ENCODE assay signal across 16 cellular contexts in the genomic region with DNA sequence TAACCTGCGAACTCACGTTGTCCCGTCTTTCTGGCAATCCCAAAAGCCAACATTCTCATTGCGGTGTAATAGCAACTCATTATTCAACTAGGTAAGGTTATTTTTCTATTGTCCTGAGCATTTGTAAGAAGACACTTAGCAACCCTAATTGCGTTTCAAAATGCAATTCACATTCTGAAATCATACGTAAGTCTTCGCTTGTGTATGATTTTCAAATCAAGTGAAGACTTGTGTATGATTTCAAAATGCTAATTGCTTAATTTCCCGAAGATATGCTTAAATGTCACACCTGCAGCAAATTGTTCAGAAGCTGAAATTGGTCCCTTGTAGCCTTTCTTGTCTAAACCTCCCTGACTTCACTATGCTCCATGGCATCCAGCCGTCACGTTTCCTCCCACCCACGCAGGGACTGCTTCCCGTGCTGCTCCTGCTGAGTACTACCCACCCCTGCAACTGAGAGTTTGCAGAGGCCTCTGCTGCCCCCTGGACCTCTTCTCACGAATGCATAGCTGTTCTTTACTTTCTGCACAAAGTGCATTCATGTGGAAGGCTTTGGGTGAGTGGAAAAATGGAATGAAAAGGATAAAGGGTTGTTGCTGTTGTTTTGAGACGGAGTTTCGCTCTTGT. TPM values are rescaled to one million over a fixed set of nuclear protein-coding genes. Genes with fewer than 3 reads are reported as not detected.
DNase-seq lines count a peak whose midpoint lies in the region; ATAC-seq, FAIRE-seq and TF ChIP-seq lines count a peak whose summit lies in the region.
"Had no signal": no experiment of that assay in that cellular context is flagged by ENCODE, and none has a peak within 500 bp of the region (broad histone marks: within the 10 kb centered on the region; RNA-seq: fewer than 3 reads in every experiment).

No MANE protein-coding gene starts in this region.

- ATAC-seq in left ventricle myocardium superior: no peak
- ATAC-seq in GM19452 (IDR thresholded peaks at IDR 0.05; ENCODE audit: unreplicated experiment): no peak
- ATAC-seq: activated CD8-positive, alpha-beta T cell treated with anti-CD3 and anti-CD28 coated beads, Interleukin-2, amount 10 ng/mL, durations not matched to agents 7 days and 5 days; left colon; stimulated activated effector memory CD8-positive, alpha-beta T cell treated with anti-CD3 and anti-CD28 coated beads, Interleukin-12 subunit alpha, Interleukin-12 subunit beta, amount 100 ng/mL, for 72 hours had no signal

- no peak overlapping the region for H3K4ac ChIP-seq in mesenchymal stem cell (ENCODE audit: low read depth in 1 of 2, low read length in 2 of 2)

- H2AFZ ChIP-seq in mesenchymal stem cell (ENCODE audit: low read depth, low read length): no peak overlapping the region

- H2BK12ac ChIP-seq in mesenchymal stem cell (ENCODE audit: low read length in 2 of 2): no peak overlapping the region

- no peak overlapping the region for H3K9ac ChIP-seq in mesenchymal stem cell (ENCODE audit: low read length)

- POLR2A ChIA-PET in BJ (lab: Charles Lee): no interaction called here

- TF ChIP-seq RAD21 in Ishikawa (IDR thresholded peaks at IDR 0.05; ENCODE audit: low read depth): peak; percentile 51

- TF ChIP-seq CTCF in BJ (IDR thresholded peaks at IDR 0.05; ENCODE audit: insufficient read depth, low read depth, low read length) (0 out of 2 replicates have a peak, but pooled peaks have one; percentile 15), bronchial epithelial cell (IDR thresholded peaks at IDR 0.05; ENCODE audit: insufficient read depth, low read length, severe bottlenecking) (peak; percentile 24), ovary (IDR thresholded peaks at IDR 0.05) (no peak)

- no peak overlapping the region for H2BK5ac ChIP-seq in mesenchymal stem cell (ENCODE audit: low read depth, low read length, poor library complexity, severe bottlenecking)

- no peaks in the 10 kb centered on the region for H3K4me1 ChIP-seq in mesenchymal stem cell (ENCODE audit: control insufficient read depth, insufficient read depth, low read depth, low read length)
- H3K4me1 ChIP-seq in ovary (ENCODE audit: insufficient read depth): no peaks in the 10 kb centered on the region

- no peak for FAIRE-seq in bronchial epithelial cell (lab: Jason Lieb, UNC)
- FAIRE-seq: colon had no signal

- WGBS in mesenchymal stem cell: 73% methylated on average over 15 of the region's 15 CpGs
- WGBS in ovary, 3 donors: 57 to 60% (median 58%) methylated on average over 15 of the region's 15 CpGs

- no peak overlapping the region for H2BK15ac ChIP-seq in mesenchymal stem cell (ENCODE audit: low read depth, poor library complexity, severe bottlenecking)

- no peak overlapping the region for H2BK120ac ChIP-seq in mesenchymal stem cell (ENCODE audit: low read depth, low read length)

- H3K4me3 ChIP-seq in BJ (ENCODE audit: low read depth, low read length) (no peak overlapping the region), bronchial epithelial cell (ENCODE audit: low read depth, low read length) (no peak overlapping the region), mesenchymal stem cell (ENCODE audit: insufficient read depth in 1 of 2, low read depth in 1 of 2, low read length in 2 of 2) (no peak overlapping the region), ovary (no peak overlapping the region)

- no peak overlapping the region for H3K4me2 ChIP-seq in mesenchymal stem cell (ENCODE audit: low read length, poor library complexity, severe bottlenecking)

- TF ChIP-seq POLR2A in ovary (IDR thresholded peaks at IDR 0.05): no peak

- H3K36me3 ChIP-seq in BJ (ENCODE audit: control insufficient read depth, insufficient read depth, low read length) (no peaks in the 10 kb centered on the region), bronchial epithelial cell (ENCODE audit: control insufficient read depth, insufficient read depth, low read length) (no peaks in the 10 kb centered on the region), mesenchymal stem cell (ENCODE audit: control insufficient read depth in 1 of 2, insufficient read depth in 2 of 2, low read depth in 1 of 2, low read length in 2 of 2) (no peaks in the 10 kb centered on the region), ovary (no peaks in the 10 kb centered on the region)

- H3K27me3 ChIP-seq in BJ (ENCODE audit: control insufficient read depth, insufficient read depth, low read length) (no peaks in the 10 kb centered on the region), bronchial epithelial cell (ENCODE audit: control insufficient read depth, insufficient read depth, low read length) (no peaks in the 10 kb centered on the region), mesenchymal stem cell (ENCODE audit: control insufficient read depth in 1 of 2, insufficient read depth in 1 of 2, low read length in 2 of 2) (peaks cover 0 to 19% of the 10 kb centered on the region in 2 experiments), ovary (no peaks in the 10 kb centered on the region)

- no peak overlapping the region for H3K14ac ChIP-seq in mesenchymal stem cell (ENCODE audit: low read length in 2 of 2)

- H3K9me3 ChIP-seq in mesenchymal stem cell (ENCODE audit: control insufficient read depth, low read length) (no peaks in the 10 kb centered on the region), ovary (no peaks in the 10 kb centered on the region)

- no peak overlapping the region for H4K91ac ChIP-seq in mesenchymal stem cell (ENCODE audit: low read length)

- H3K27ac ChIP-seq in mesenchymal stem cell (ENCODE audit: low read length, poor library complexity, severe bottlenecking) (no peak overlapping the region), ovary (no peak overlapping the region)

- H3K23ac ChIP-seq in mesenchymal stem cell (ENCODE audit: low read length in 2 of 2): no peak overlapping the region

- no peaks in the 10 kb centered on the region for H3K79me1 ChIP-seq in mesenchymal stem cell (replicated peaks; ENCODE audit: low read length, poor library complexity, severe bottlenecking)

- no peak overlapping the region for H4K8ac ChIP-seq in mesenchymal stem cell (ENCODE audit: low read length)

- CTCF ChIA-PET in BJ (lab: Yijun Ruan, JAX): interaction anchor here (1.3 kb wide), 1 partner anchor 44 kb away, joined by 3 read pairs; no protein-coding TSS in a partner anchor

- TF ChIP-seq EP300 in Ishikawa (IDR thresholded peaks at IDR 0.05; ENCODE audit: borderline replicate concordance): no peak
- no peak for TF ChIP-seq EP300 in ovary (IDR thresholded peaks at IDR 0.05)

- no peak for DNase-seq in BJ (ENCODE audit: low read depth)
- DNase-seq in bronchial epithelial cell (ENCODE audit: low read depth): peak; percentile 56
- peak; percentile 5 for DNase-seq in mesenchymal stem cell
- no peak for DNase-seq in left ventricle myocardium superior
- no peak for DNase-seq in stimulated activated naive CD4-positive, alpha-beta T cell treated with Interleukin-2 at 50 U/mL for 16 hours (lab: John Stamatoyannopoulos, UW)
- DNase-seq in ovary: no peak
- DNase-seq: activated CD8-positive, alpha-beta T cell treated with anti-CD3 and anti-CD28 coated beads, Interleukin-2, amount 10 ng/mL, durations not matched to agents 7 days and 5 days; activated gamma-delta T cell treated with Interleukin-2 at 50 U/mL for 16 hours; CD4-positive, alpha-beta memory T cell; left colon; NCI-H146; stimulated activated CD4-positive, alpha-beta T cell treated with anti-CD3 and anti-CD28 coated beads, Interleukin-1b, Interleukin-23, amount 100 ng/mL, for 48 hours had no signal

- H3K18ac ChIP-seq in mesenchymal stem cell (ENCODE audit: low read depth in 1 of 2, low read length in 2 of 2): no peak overlapping the region

- intact Hi-C loops in left ventricle myocardium superior (cut with micrococcal nuclease) (no loop called here), ovary (cut with DNase I) (no loop called here)

- no peak overlapping the region for H2AK5ac ChIP-seq in mesenchymal stem cell (ENCODE audit: low read length, severe bottlenecking)

TF ChIP-seq in Ishikawa, 13 proteins besides CTCF, POLR2A, EP300 and RAD21:
- no peak for TF ChIP-seq CEBPB (IDR thresholded peaks at IDR 0.05)
- no peak for TF ChIP-seq ZBTB7A (IDR thresholded peaks at IDR 0.05; ENCODE audit: low read depth)
- TF ChIP-seq EGR1 (IDR thresholded peaks at IDR 0.05): peak; percentile 66

RNA-seq across cellular contexts. Expression of gene CLDN24, which starts 40.8 kb away (rescaled TPM):
- polyA plus RNA-seq in BJ (2011; rRNA removed): not detected in 2 replicates
- polyA minus RNA-seq in BJ (2011; rRNA and poly(A)+ RNA removed): not detected in 2 replicates
- total RNA-seq in bronchial epithelial cell: not detected in 2 replicates
- not detected for polyA plus RNA-seq in mesenchymal stem cell (2013, experiment 1 of 2)
- not detected for polyA plus RNA-seq in mesenchymal stem cell (2013, experiment 2 of 2)
- total RNA-seq in left ventricle myocardium superior: not detected
- not detected for total RNA-seq in ovary
- polyA plus RNA-seq in ovary: not detected
- total RNA-seq: activated CD8-positive, alpha-beta T cell treated with anti-CD3 and anti-CD28 coated beads, Interleukin-2, amount 10 ng/mL, durations not matched to agents 7 days and 5 days; CD4-positive, alpha-beta memory T cell; left colon had no signal
- polyA plus RNA-seq: CD4-positive, alpha-beta memory T cell had no signal

RNA-seq across cellular contexts. Expression of gene CLDN22, which starts 43.0 kb away (rescaled TPM):
- polyA plus RNA-seq in BJ (2011; rRNA removed): 0.06 and 0.07 TPM in 2 replicates
- not detected in 2 replicates for polyA minus RNA-seq in BJ (2011; rRNA and poly(A)+ RNA removed)
- total RNA-seq in bronchial epithelial cell: not detected in 2 replicates
- 0.03 TPM for polyA plus RNA-seq in mesenchymal stem cell (2013, experiment 1 of 2)
- polyA plus RNA-seq in mesenchymal stem cell (2013, experiment 2 of 2): not detected
- not detected for total RNA-seq in left ventricle myocardium superior
- under 1 TPM in 1 of 7 donors, not detected in 6; 0.11 TPM for total RNA-seq in ovary
- under 1 TPM in 1 of 2 donors, not detected in 1; 0.08 TPM for polyA plus RNA-seq in ovary
- total RNA-seq: activated CD8-positive, alpha-beta T cell treated with anti-CD3 and anti-CD28 coated beads, Interleukin-2, amount 10 ng/mL, durations not matched to agents 7 days and 5 days; CD4-positive, alpha-beta memory T cell; left colon had no signal
- polyA plus RNA-seq: CD4-positive, alpha-beta memory T cell had no signal

Comparison
In these comparisons a context has a peak if more than half of its experiments do, and no peak if none do; other contexts are left out.
1. DNase-seq: peak in bronchial epithelial cell (single experiment) and mesenchymal stem cell (single experiment); none in BJ (single experiment), left ventricle myocardium superior (single experiment), stimulated activated naive CD4-positive, alpha-beta T cell treated with Interleukin-2 at 50 U/mL for 16 hours (single experiment) and ovary (0 of 5).
2. CTCF ChIP-seq: peak in BJ (single experiment) and bronchial epithelial cell (single experiment); none in ovary (0 of 3).